28 cellular contexts compared by ENCODE assay signal in genomic region chr2:15186118-15186517, GRCh38.
"Had no signal": no experiment of that assay in that cellular context is flagged by ENCODE, and none has a peak within 500 bp of the region (broad histone marks: within the 10 kb centered on the region; RNA-seq: fewer than 3 reads in every experiment).

No MANE protein-coding gene starts in this region.

- H3K36me3 ChIP-seq: thoracic aorta, thyroid gland, transverse colon, uterus had no signal

- H3K4me3 Mint-ChIP-seq: stimulated activated effector memory CD8-positive, alpha-beta T cell treated with anti-CD3 and anti-CD28 coated beads, Interleukin-12 subunit alpha, Interleukin-12 subunit beta, amount 100 ng/mL, for 72 hours; stimulated activated memory B cell treated with anti-CD40 and anti-IgM and Interleukin-4, amounts not matched to agents 10 μg/mL and 1 μg/mL and 100 μg/mL, for 72 hours; stimulated activated naive B cell treated with anti-CD40 and anti-IgM and Interleukin-4, amounts not matched to agents 10 μg/mL and 1 μg/mL and 100 μg/mL, for 72 hours; stimulated activated naive CD8-positive, alpha-beta T cell treated with anti-CD3 and anti-CD28 coated beads, Interleukin-15, amount 100 ng/mL, for 72 hours; stimulated activated naive CD8-positive, alpha-beta T cell treated with anti-CD3 and anti-CD28 coated beads, Interleukin-15, Interleukin-2, amounts not matched to agents 100 ng/mL and 50 ng/mL, for 24 hours; type B pancreatic cell had no signal

- H3K27ac ChIP-seq: stomach, suprapubic skin, thoracic aorta, thyroid gland, tibial artery, tibial nerve, transverse colon, upper lobe of left lung, upper lobe of right lung, uterus, vagina had no signal

- H3K9me3 ChIP-seq: stomach, suprapubic skin, testis, thoracic aorta, thyroid gland, tibial artery, tibial nerve, transverse colon, upper lobe of left lung, upper lobe of right lung, uterus, vagina had no signal

- FAIRE-seq: urothelium cell line had no signal

- H3K27me3 Mint-ChIP-seq: stimulated activated memory B cell treated with anti-CD40 and anti-IgM and Interleukin-4, amounts not matched to agents 10 μg/mL and 1 μg/mL and 100 μg/mL, for 72 hours; stimulated activated naive B cell treated with anti-CD40 and anti-IgM and Interleukin-4, amounts not matched to agents 10 μg/mL and 1 μg/mL and 100 μg/mL, for 72 hours; stimulated activated naive CD8-positive, alpha-beta T cell treated with anti-CD3 and anti-CD28 coated beads, Interleukin-15, Interleukin-2, amounts not matched to agents 100 ng/mL and 50 ng/mL, for 24 hours; type B pancreatic cell had no signal

- H3K4me1 ChIP-seq: suprapubic skin, thyroid gland, tibial artery, tibial nerve, transverse colon, upper lobe of right lung, uterus, vagina had no signal

- ATAC-seq: stimulated activated effector memory CD8-positive, alpha-beta T cell treated with anti-CD3 and anti-CD28 coated beads, Interleukin-12 subunit alpha, Interleukin-12 subunit beta, amount 100 ng/mL, for 72 hours; stimulated activated memory B cell treated with anti-CD40 and anti-IgM and Interleukin-4, amounts not matched to agents 10 μg/mL and 1 μg/mL and 100 μg/mL, for 72 hours; stimulated activated naive B cell treated with anti-CD40 and anti-IgM and Interleukin-4, amounts not matched to agents 10 μg/mL and 1 μg/mL and 100 μg/mL, for 72 hours; stimulated activated naive CD8-positive, alpha-beta T cell treated with anti-CD3 and anti-CD28 coated beads, Interleukin-15, amount 100 ng/mL, for 72 hours; stimulated activated naive CD8-positive, alpha-beta T cell treated with anti-CD3 and anti-CD28 coated beads, Interleukin-15, Interleukin-2, amounts not matched to agents 100 U/mL and 50 U/mL, for 24 hours had no signal

- H3K4me1 Mint-ChIP-seq: stimulated activated effector memory CD8-positive, alpha-beta T cell treated with anti-CD3 and anti-CD28 coated beads, Interleukin-12 subunit alpha, Interleukin-12 subunit beta, amount 100 ng/mL, for 72 hours; stimulated activated memory B cell treated with anti-CD40 and anti-IgM and Interleukin-4, amounts not matched to agents 10 μg/mL and 1 μg/mL and 100 μg/mL, for 72 hours; stimulated activated naive B cell treated with anti-CD40 and anti-IgM and Interleukin-4, amounts not matched to agents 10 μg/mL and 1 μg/mL and 100 μg/mL, for 72 hours; stimulated activated naive CD8-positive, alpha-beta T cell treated with anti-CD3 and anti-CD28 coated beads, Interleukin-15, amount 100 ng/mL, for 72 hours had no signal

- H3K27ac Mint-ChIP-seq: stimulated activated effector memory CD8-positive, alpha-beta T cell treated with anti-CD3 and anti-CD28 coated beads, Interleukin-12 subunit alpha, Interleukin-12 subunit beta, amount 100 ng/mL, for 72 hours; stimulated activated memory B cell treated with anti-CD40 and anti-IgM and Interleukin-4, amounts not matched to agents 10 μg/mL and 1 μg/mL and 100 μg/mL, for 72 hours; stimulated activated naive B cell treated with anti-CD40 and anti-IgM and Interleukin-4, amounts not matched to agents 10 μg/mL and 1 μg/mL and 100 μg/mL, for 72 hours; stimulated activated naive CD8-positive, alpha-beta T cell treated with anti-CD3 and anti-CD28 coated beads, Interleukin-15, amount 100 ng/mL, for 72 hours; stimulated activated naive CD8-positive, alpha-beta T cell treated with anti-CD3 and anti-CD28 coated beads, Interleukin-15, Interleukin-2, amounts not matched to agents 100 ng/mL and 50 ng/mL, for 24 hours; type B pancreatic cell had no signal

- DNase-seq: stimulated activated CD4-positive, alpha-beta T cell treated with anti-CD3 and anti-CD28 coated beads, Interleukin-2, amount 100 ng/mL, for 48 hours; stimulated activated CD4-positive, alpha-beta T cell treated with anti-CD3 and anti-CD28 coated beads, Interleukin-4, amount 100 ng/mL, for 1 hour; stimulated activated CD4-positive, alpha-beta T cell treated with anti-CD3 and anti-CD28 coated beads, Interleukin-4, amount 100 ng/mL, for 24 hours; stimulated activated CD4-positive, alpha-beta T cell treated with anti-CD3 and anti-CD28 coated beads, Interleukin-4, amount 100 ng/mL, for 4 hours; stimulated activated CD8-positive, alpha-beta memory T cell treated with anti-CD3 and anti-CD28 coated beads, Interleukin-4, amount 100 ng/mL, for 48 hours; stimulated activated naive B cell treated with anti-CD40 and anti-IgM and Interleukin-4, amounts not matched to agents 10 μg/mL and 1 μg/mL and 100 μg/mL, for 72 hours; stimulated activated naive CD4-positive, alpha-beta T cell; stimulated activated naive CD4-positive, alpha-beta T cell treated with Interleukin-2 at 50 U/mL for 16 hours; stimulated activated naive CD8-positive, alpha-beta T cell treated with anti-CD3 and anti-CD28 coated beads, Interleukin-15, amount 100 ng/mL, for 72 hours; stimulated activated naive CD8-positive, alpha-beta T cell treated with anti-CD3 and anti-CD28 coated beads, Interleukin-15, Interleukin-2, amounts not matched to agents 100 U/mL and 50 U/mL, for 24 hours; stomach; substantia nigra; testis; thyroid gland; tibial artery; transverse colon; upper lobe of left lung; upper lobe of right lung; uterus had no signal

- H3K9me3 Mint-ChIP-seq: stimulated activated effector memory CD8-positive, alpha-beta T cell treated with anti-CD3 and anti-CD28 coated beads, Interleukin-12 subunit alpha, Interleukin-12 subunit beta, amount 100 ng/mL, for 72 hours; stimulated activated memory B cell treated with anti-CD40 and anti-IgM and Interleukin-4, amounts not matched to agents 10 μg/mL and 1 μg/mL and 100 μg/mL, for 72 hours; stimulated activated naive B cell treated with anti-CD40 and anti-IgM and Interleukin-4, amounts not matched to agents 10 μg/mL and 1 μg/mL and 100 μg/mL, for 72 hours; stimulated activated naive CD8-positive, alpha-beta T cell treated with anti-CD3 and anti-CD28 coated beads, Interleukin-15, amount 100 ng/mL, for 72 hours; stimulated activated naive CD8-positive, alpha-beta T cell treated with anti-CD3 and anti-CD28 coated beads, Interleukin-15, Interleukin-2, amounts not matched to agents 100 ng/mL and 50 ng/mL, for 24 hours; type B pancreatic cell had no signal

- H3K4me3 ChIP-seq: stomach, suprapubic skin, testis, thoracic aorta, thyroid gland, tibial artery, tibial nerve, transverse colon, upper lobe of left lung, upper lobe of right lung, uterus, vagina had no signal

- H3K27me3 ChIP-seq: stomach, suprapubic skin, testis, thyroid gland, tibial artery, tibial nerve, transverse colon, upper lobe of left lung, upper lobe of right lung, uterus, vagina had no signal
